26 cellular contexts compared by ENCODE assay signal in the genomic region with DNA sequence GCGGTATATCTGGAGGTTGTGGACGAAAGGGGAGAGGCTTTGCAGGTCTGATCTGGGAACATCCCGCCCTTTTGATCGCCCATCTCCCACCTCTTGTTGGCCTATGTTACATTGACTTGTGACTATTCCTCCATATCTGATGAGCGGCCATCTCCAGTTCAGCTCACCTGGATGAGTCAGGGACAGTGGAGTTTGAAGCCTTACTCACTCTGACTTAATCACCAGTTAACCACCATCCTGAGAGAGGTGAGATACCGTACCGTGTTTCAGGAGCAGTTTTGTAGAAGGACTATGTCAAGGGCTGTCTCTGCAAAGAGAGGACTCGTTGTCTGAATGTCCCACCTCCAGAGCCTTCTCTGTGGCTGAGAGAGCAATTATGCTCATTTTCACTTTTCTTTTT.
"Had no signal": no experiment of that assay in that cellular context is flagged by ENCODE, and none has a peak within 500 bp of the region (broad histone marks: within the 10 kb centered on the region; RNA-seq: fewer than 3 reads in every experiment).

No MANE protein-coding gene starts in this region.

- DNase-seq: activated CD4-positive, alpha-beta memory T cell treated with anti-CD3 and anti-CD28 coated beads, Interleukin-2, amount 10 ng/mL, durations not matched to agents 7 days and 5 days; activated CD4-positive, alpha-beta T cell treated with anti-CD3 and anti-CD28 coated beads, Interleukin-2, amount 10 ng/mL, durations not matched to agents 24 days and 14 days; activated CD4-positive, CD25-positive, alpha-beta regulatory T cell treated with anti-CD3 and anti-CD28 coated beads, Interleukin-2, amount 50 U/mL, for 72 hours; activated CD8-positive, alpha-beta memory T cell treated with anti-CD3 and anti-CD28 coated beads, Interleukin-2, amount 50 U/mL, for 48 hours; activated gamma-delta T cell; activated naive CD4-positive, alpha-beta T cell treated with anti-CD3 and anti-CD28 coated beads, Interleukin-2, amount 10 ng/mL, durations not matched to agents 7 days and 5 days; activated naive CD8-positive, alpha-beta T cell treated with anti-CD3 and anti-CD28 coated beads, Interleukin-2, amount 10 ng/mL, durations not matched to agents 7 days and 5 days; activated T-cell treated with anti-CD3 and anti-CD28 coated beads, Interleukin-2, amount 50 U/mL, for 24 hours; foreskin melanocyte; heart right ventricle; kidney glomerular epithelial cell; left lung; lower lobe of right lung; mesendoderm; natural killer cell; occipital lobe; psoas muscle; sigmoid colon; small intestine; stimulated activated CD4-positive, alpha-beta T cell treated with anti-CD3 and anti-CD28 coated beads, Interleukin-4, amount 100 ng/mL, for 4 hours; stimulated activated CD8-positive, alpha-beta memory T cell treated with anti-CD3 and anti-CD28 coated beads, Interleukin-4, amount 100 ng/mL, for 48 hours; stimulated activated naive CD8-positive, alpha-beta T cell treated with anti-CD3 and anti-CD28 coated beads, Interleukin-15, amount 100 ng/mL, for 72 hours; uterus had no signal

- H3K4me3 ChIP-seq: ascending aorta, esophagus muscularis mucosa, heart right ventricle, left lung, lower lobe of right lung, neural progenitor cell, psoas muscle, sigmoid colon, uterus had no signal
